ENCODE assay signal across 18 cellular contexts in genomic region chr18:70047931-70048603, GRCh38.
DNase-seq lines count a peak whose midpoint lies in the region; ATAC-seq, FAIRE-seq and TF ChIP-seq lines count a peak whose summit lies in the region.
"Had no signal": no experiment of that assay in that cellular context is flagged by ENCODE, and none has a peak within 500 bp of the region (broad histone marks: within the 10 kb centered on the region; RNA-seq: fewer than 3 reads in every experiment).

No MANE protein-coding gene starts in this region.

- no peak for TF ChIP-seq CTCF in omental fat pad (IDR thresholded peaks at IDR 0.05)
- no peak for TF ChIP-seq CTCF in activated CD8-positive, alpha-beta T cell treated with anti-CD3 and anti-CD28 coated beads for 36 hours (IDR thresholded peaks at IDR 0.05)

- H3K4me3 Mint-ChIP-seq in activated CD8-positive, alpha-beta T cell treated with anti-CD3 and anti-CD28 coated beads for 36 hours: no peak overlapping the region
- H3K4me3 Mint-ChIP-seq in naive thymus-derived CD8-positive, alpha-beta T cell: no peak overlapping the region
- H3K4me3 Mint-ChIP-seq: activated T-cell treated with anti-CD3 and anti-CD28 coated beads, Interleukin-2, amount 50 U/mL, for 72 hours had no signal

- FAIRE-seq in G401.6 (lab: Jason Lieb, UNC) (peak; percentile 21), RCC 7860 (lab: Jason Lieb, UNC) (peak; percentile 57)
- FAIRE-seq: K562 had no signal

- no peaks in the 10 kb centered on the region for H3K4me1 Mint-ChIP-seq in activated CD8-positive, alpha-beta T cell treated with anti-CD3 and anti-CD28 coated beads for 36 hours (ENCODE audit: low read depth)
- peaks cover 0 to 2% (median 0%) of the 10 kb centered on the region in 4 donors for H3K4me1 Mint-ChIP-seq in naive thymus-derived CD8-positive, alpha-beta T cell

- H3K27me3 Mint-ChIP-seq in activated CD8-positive, alpha-beta T cell treated with anti-CD3 and anti-CD28 coated beads for 36 hours: no peaks in the 10 kb centered on the region
- H3K27me3 Mint-ChIP-seq in naive thymus-derived CD8-positive, alpha-beta T cell: no peaks in the 10 kb centered on the region

- no peaks in the 10 kb centered on the region for H3K9me3 Mint-ChIP-seq in activated CD8-positive, alpha-beta T cell treated with anti-CD3 and anti-CD28 coated beads for 36 hours
- H3K9me3 Mint-ChIP-seq in naive thymus-derived CD8-positive, alpha-beta T cell: no peaks in the 10 kb centered on the region
- H3K9me3 Mint-ChIP-seq: activated T-cell treated with anti-CD3 and anti-CD28 coated beads, Interleukin-2, amount 50 U/mL, for 72 hours had no signal

- H3K36me3 Mint-ChIP-seq in activated CD8-positive, alpha-beta T cell treated with anti-CD3 and anti-CD28 coated beads for 36 hours (ENCODE audit: low read depth): peaks cover 26% of the 10 kb centered on the region
- H3K36me3 Mint-ChIP-seq in naive thymus-derived CD8-positive, alpha-beta T cell: peaks cover 8 to 39% (median 37%) of the 10 kb centered on the region in 3 donors

- intact Hi-C loops in activated CD8-positive, alpha-beta T cell treated with anti-CD3 and anti-CD28 coated beads for 36 hours (cut with micrococcal nuclease): no loop called here
- intact Hi-C loops in posterior vena cava (cut with DNase I): no loop called here

- CTCF ChIA-PET in activated CD8-positive, alpha-beta T cell treated with anti-CD3 and anti-CD28 coated beads for 36 hours (lab: Charles Lee): no interaction called here

- H3K27ac Mint-ChIP-seq in activated CD8-positive, alpha-beta T cell treated with anti-CD3 and anti-CD28 coated beads for 36 hours: no peak overlapping the region
- H3K27ac Mint-ChIP-seq in naive thymus-derived CD8-positive, alpha-beta T cell: no peak overlapping the region
- H3K27ac Mint-ChIP-seq: activated T-cell treated with anti-CD3 and anti-CD28 coated beads, Interleukin-2, amount 50 U/mL, for 72 hours had no signal

- ATAC-seq in omental fat pad (ENCODE audit: low FRiP score) (peak; percentile 86), HG03442 (IDR thresholded peaks at IDR 0.05; ENCODE audit: unreplicated experiment) (no peak)
- no peak for ATAC-seq in activated CD8-positive, alpha-beta T cell treated with anti-CD3 and anti-CD28 coated beads for 36 hours
- ATAC-seq in naive thymus-derived CD8-positive, alpha-beta T cell: no peak
- ATAC-seq: activated T-cell treated with anti-CD3 and anti-CD28 coated beads, Interleukin-2, amount 50 U/mL, for 72 hours; K562 had no signal

- DNase-seq in RCC 7860 (ENCODE audit: low spot score): no peak
- peak; percentile 87 for DNase-seq in fibroblast of gingiva (ENCODE audit: low read depth)
- DNase-seq in omental fat pad (ENCODE audit: low spot score): no peak
- DNase-seq in activated CD8-positive, alpha-beta T cell treated with anti-CD3 and anti-CD28 coated beads for 36 hours: no peak
- DNase-seq in posterior vena cava (ENCODE audit: low spot score): no peak
- no peak for DNase-seq in naive thymus-derived CD8-positive, alpha-beta T cell
- DNase-seq: activated CD4-positive, alpha-beta T cell treated with anti-CD3 and anti-CD28 coated beads for 1 hour; activated T-cell treated with anti-CD3 and anti-CD28 coated beads, Interleukin-2, amount 50 U/mL, for 72 hours; brain microvascular endothelial cell; H7; NCI-H2029; NK-92 treated with Interleukin-12 subunit alpha and Interleukin-12 subunit beta, amount 100 ng/mL, for 24 hours; nucleus accumbens; stimulated activated CD4-positive, alpha-beta T cell treated with anti-CD3 and anti-CD28 coated beads, Interleukin-4, amount 100 ng/mL, for 24 hours; stomach had no signal

- POLR2A ChIA-PET in activated CD8-positive, alpha-beta T cell treated with anti-CD3 and anti-CD28 coated beads for 36 hours (lab: Charles Lee): no interaction called here
- POLR2A ChIA-PET in naive thymus-derived CD8-positive, alpha-beta T cell (lab: Charles Lee): no interaction called here
